ENCODE assay signal across 1 cellular context in genomic region chrX:153818571-153819397, GRCh38.
TF ChIP-seq lines count a peak whose summit lies in the region.

No MANE protein-coding gene starts in this region.

TF ChIP-seq in HEK293, 187 proteins besides CTCF, POLR2A, EP300 and RAD21 (continued from another document):
- no peak for TF ChIP-seq ZNF211 (tag by site-specific recombination; IDR thresholded peaks at IDR 0.05; ENCODE audit: low read depth)
- no peak for TF ChIP-seq HOXA7 (CRISPR knock-in tag; IDR thresholded peaks at IDR 0.05; ENCODE audit: borderline replicate concordance)
- no peak for TF ChIP-seq ZNF660 (tag by site-specific recombination; IDR thresholded peaks at IDR 0.05)
- no peak for TF ChIP-seq ZNF302 (tag by site-specific recombination; IDR thresholded peaks at IDR 0.05; ENCODE audit: low read depth)
- no peak for TF ChIP-seq TRIM28 (IDR thresholded peaks at IDR 0.05; ENCODE audit: borderline replicate concordance, low read length)
- peak; percentile 46 for TF ChIP-seq ZBTB20 (tag by site-specific recombination; IDR thresholded peaks at IDR 0.05)
- TF ChIP-seq, protein P1, sequence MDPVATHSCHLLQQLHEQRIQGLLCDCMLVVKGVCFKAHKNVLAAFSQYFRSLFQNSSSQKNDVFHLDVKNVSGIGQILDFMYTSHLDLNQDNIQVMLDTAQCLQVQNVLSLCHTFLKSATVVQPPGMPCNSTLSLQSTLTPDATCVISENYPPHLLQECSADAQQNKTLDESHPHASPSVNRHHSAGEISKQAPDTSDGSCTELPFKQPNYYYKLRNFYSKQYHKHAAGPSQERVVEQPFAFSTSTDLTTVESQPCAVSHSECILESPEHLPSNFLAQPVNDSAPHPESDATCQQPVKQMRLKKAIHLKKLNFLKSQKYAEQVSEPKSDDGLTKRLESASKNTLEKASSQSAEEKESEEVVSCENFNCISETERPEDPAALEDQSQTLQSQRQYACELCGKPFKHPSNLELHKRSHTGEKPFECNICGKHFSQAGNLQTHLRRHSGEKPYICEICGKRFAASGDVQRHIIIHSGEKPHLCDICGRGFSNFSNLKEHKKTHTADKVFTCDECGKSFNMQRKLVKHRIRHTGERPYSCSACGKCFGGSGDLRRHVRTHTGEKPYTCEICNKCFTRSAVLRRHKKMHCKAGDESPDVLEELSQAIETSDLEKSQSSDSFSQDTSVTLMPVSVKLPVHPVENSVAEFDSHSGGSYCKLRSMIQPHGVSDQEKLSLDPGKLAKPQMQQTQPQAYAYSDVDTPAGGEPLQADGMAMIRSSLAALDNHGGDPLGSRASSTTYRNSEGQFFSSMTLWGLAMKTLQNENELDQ (tag by site-specific recombination; IDR thresholded peaks at IDR 0.05; ENCODE audit: low read depth), result no peak
- TF ChIP-seq, protein P2, sequence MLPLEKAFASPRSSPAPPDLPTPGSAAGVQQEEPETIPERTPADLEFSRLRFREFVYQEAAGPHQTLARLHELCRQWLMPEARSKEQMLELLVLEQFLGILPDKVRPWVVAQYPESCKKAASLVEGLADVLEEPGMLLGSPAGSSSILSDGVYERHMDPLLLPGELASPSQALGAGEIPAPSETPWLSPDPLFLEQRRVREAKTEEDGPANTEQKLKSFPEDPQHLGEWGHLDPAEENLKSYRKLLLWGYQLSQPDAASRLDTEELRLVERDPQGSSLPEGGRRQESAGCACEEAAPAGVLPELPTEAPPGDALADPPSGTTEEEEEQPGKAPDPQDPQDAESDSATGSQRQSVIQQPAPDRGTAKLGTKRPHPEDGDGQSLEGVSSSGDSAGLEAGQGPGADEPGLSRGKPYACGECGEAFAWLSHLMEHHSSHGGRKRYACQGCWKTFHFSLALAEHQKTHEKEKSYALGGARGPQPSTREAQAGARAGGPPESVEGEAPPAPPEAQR (tag by site-specific recombination; IDR thresholded peaks at IDR 0.05), result no peak
- TF ChIP-seq, protein P3, sequence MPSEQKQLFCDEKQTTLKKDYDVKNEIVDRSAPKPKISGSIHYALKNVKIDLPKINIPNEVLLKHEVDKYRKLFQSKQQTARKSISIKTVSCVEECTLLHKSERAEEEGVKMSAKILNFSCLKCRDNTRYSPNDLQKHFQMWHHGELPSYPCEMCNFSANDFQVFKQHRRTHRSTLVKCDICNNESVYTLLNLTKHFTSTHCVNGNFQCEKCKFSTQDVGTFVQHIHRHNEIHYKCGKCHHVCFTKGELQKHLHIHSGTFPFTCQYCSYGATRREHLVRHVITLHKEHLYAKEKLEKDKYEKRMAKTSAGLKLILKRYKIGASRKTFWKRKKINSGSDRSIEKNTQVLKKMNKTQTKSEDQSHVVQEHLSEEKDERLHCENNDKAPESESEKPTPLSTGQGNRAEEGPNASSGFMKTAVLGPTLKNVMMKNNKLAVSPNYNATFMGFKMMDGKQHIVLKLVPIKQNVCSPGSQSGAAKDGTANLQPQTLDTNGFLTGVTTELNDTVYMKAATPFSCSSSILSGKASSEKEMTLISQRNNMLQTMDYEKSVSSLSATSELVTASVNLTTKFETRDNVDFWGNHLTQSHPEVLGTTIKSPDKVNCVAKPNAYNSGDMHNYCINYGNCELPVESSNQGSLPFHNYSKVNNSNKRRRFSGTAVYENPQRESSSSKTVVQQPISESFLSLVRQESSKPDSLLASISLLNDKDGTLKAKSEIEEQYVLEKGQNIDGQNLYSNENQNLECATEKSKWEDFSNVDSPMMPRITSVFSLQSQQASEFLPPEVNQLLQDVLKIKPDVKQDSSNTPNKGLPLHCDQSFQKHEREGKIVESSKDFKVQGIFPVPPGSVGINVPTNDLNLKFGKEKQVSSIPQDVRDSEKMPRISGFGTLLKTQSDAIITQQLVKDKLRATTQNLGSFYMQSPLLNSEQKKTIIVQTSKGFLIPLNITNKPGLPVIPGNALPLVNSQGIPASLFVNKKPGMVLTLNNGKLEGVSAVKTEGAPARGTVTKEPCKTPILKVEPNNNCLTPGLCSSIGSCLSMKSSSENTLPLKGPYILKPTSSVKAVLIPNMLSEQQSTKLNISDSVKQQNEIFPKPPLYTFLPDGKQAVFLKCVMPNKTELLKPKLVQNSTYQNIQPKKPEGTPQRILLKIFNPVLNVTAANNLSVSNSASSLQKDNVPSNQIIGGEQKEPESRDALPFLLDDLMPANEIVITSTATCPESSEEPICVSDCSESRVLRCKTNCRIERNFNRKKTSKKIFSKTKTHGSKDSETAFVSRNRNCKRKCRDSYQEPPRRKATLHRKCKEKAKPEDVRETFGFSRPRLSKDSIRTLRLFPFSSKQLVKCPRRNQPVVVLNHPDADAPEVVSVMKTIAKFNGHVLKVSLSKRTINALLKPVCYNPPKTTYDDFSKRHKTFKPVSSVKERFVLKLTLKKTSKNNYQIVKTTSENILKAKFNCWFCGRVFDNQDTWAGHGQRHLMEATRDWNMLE (tag by site-specific recombination; conservative IDR thresholded peaks at IDR 0.05; ENCODE audit: low read depth), result no peak
- no peak for TF ChIP-seq ZNF501 (tag by site-specific recombination; IDR thresholded peaks at IDR 0.05)
